28 cellular contexts compared by ENCODE assay signal in the genomic region with DNA sequence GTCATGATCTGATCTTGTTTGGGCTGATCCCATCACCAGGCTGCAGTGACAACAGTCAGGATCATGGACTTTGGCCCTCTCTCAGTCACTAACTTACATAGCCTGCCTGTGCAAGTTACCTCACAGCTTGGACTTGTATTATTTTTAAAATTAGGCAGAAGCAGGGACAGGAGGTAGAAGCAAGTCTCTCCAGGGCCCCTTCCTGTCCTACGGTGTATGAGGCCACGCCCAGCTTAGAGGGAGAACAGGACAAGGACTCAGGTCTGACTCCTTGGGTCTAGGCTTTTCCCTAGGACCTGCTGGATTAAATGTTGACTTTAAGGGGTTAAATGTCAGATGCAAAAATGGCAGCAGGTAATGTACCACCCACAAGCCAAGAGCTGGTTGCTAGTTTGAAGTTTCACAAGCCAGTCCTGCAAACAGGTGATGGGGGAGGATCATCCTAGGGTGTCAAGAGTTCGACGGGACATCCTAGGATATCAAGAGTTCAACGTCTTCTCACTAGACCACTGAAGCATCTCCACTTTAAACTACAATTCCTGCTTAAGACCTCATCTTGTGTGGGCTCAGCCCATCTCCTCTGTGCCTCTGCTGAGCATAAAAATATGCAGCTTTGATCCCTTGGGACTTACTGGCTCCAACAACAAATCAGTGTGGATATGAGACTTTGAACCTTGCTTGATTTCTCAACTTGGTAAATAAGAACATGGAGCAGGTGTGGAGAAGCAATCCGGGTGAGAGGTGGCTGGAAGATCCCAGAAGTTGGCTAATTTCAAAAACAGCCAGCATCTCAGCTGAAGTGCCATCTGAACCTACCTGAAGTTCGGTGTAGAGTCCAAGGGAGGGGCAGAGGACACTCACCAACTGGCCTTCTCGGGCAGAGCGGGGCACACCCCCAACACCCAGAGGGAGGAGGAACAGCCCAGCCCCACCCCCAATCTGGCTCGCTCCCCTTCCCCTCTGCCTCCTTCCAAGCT. TPM values are rescaled to one million over a fixed set of nuclear protein-coding genes. Genes with fewer than 3 reads are reported as not detected.
DNase-seq lines count a peak whose midpoint lies in the region; ATAC-seq and TF ChIP-seq lines count a peak whose summit lies in the region.
"Had no signal": no experiment of that assay in that cellular context is flagged by ENCODE, and none has a peak within 500 bp of the region (broad histone marks: within the 10 kb centered on the region; RNA-seq: fewer than 3 reads in every experiment).

No MANE protein-coding gene starts in this region.

- H3K27ac Mint-ChIP-seq in type B pancreatic cell: peak overlapping the region; percentile 62
- H3K27ac Mint-ChIP-seq: activated B cell treated with CpG ODN at 0.5 μM for 24 hours; activated CD4-positive, alpha-beta T cell treated with anti-CD3 and anti-CD28 coated beads, Interleukin-2, amount 10 ng/mL, durations not matched to agents 7 days and 5 days; activated T-cell treated with anti-CD3 and anti-CD28 coated beads, Interleukin-2, amount 50 U/mL, for 24 hours; CD4-positive, alpha-beta T cell; memory B cell; stimulated activated memory B cell treated with anti-CD40 and anti-IgM and Interleukin-4, amounts not matched to agents 10 μg/mL and 1 μg/mL and 100 μg/mL, for 72 hours had no signal

- H3K27ac ChIP-seq in colonic mucosa (peak overlapping the region; percentile 58), right lobe of liver (peak overlapping the region; percentile 70 to 94 (median 84)), lower lobe of right lung (no peak overlapping the region)
- H3K27ac ChIP-seq: GM23248, heart right ventricle, psoas muscle, RWPE1 had no signal

- H3K9me3 Mint-ChIP-seq in type B pancreatic cell: no peaks in the 10 kb centered on the region
- H3K9me3 Mint-ChIP-seq: activated B cell treated with CpG ODN at 0.5 μM for 24 hours; activated CD4-positive, alpha-beta T cell treated with anti-CD3 and anti-CD28 coated beads, Interleukin-2, amount 10 ng/mL, durations not matched to agents 7 days and 5 days; activated T-cell treated with anti-CD3 and anti-CD28 coated beads, Interleukin-2, amount 50 U/mL, for 24 hours; CD4-positive, alpha-beta T cell; memory B cell had no signal

- H3K4me3 Mint-ChIP-seq in type B pancreatic cell: no peak overlapping the region
- H3K4me3 Mint-ChIP-seq: activated B cell treated with CpG ODN at 0.5 μM for 24 hours; activated CD4-positive, alpha-beta T cell treated with anti-CD3 and anti-CD28 coated beads, Interleukin-2, amount 10 ng/mL, durations not matched to agents 7 days and 5 days; activated T-cell treated with anti-CD3 and anti-CD28 coated beads, Interleukin-2, amount 50 U/mL, for 24 hours; CD4-positive, alpha-beta T cell; memory B cell; stimulated activated memory B cell treated with anti-CD40 and anti-IgM and Interleukin-4, amounts not matched to agents 10 μg/mL and 1 μg/mL and 100 μg/mL, for 72 hours had no signal

- no peak for TF ChIP-seq CTCF in colonic mucosa (IDR thresholded peaks at IDR 0.05)
- TF ChIP-seq CTCF in right lobe of liver (IDR thresholded peaks at IDR 0.05): no peak
- no peak for TF ChIP-seq CTCF in type B pancreatic cell (conservative IDR thresholded peaks at IDR 0.05)
- TF ChIP-seq CTCF in lower lobe of right lung (IDR thresholded peaks at IDR 0.05): no peak

- H3K9me3 ChIP-seq in colonic mucosa (no peaks in the 10 kb centered on the region), right lobe of liver (no peaks in the 10 kb centered on the region), lower lobe of right lung (no peaks in the 10 kb centered on the region)
- H3K9me3 ChIP-seq: heart right ventricle, psoas muscle had no signal

- no peaks in the 10 kb centered on the region for H3K27me3 Mint-ChIP-seq in type B pancreatic cell
- H3K27me3 Mint-ChIP-seq: activated B cell treated with CpG ODN at 0.5 μM for 24 hours; activated CD4-positive, alpha-beta T cell treated with anti-CD3 and anti-CD28 coated beads, Interleukin-2, amount 10 ng/mL, durations not matched to agents 7 days and 5 days; activated T-cell treated with anti-CD3 and anti-CD28 coated beads, Interleukin-2, amount 50 U/mL, for 24 hours; CD4-positive, alpha-beta T cell; memory B cell; stimulated activated memory B cell treated with anti-CD40 and anti-IgM and Interleukin-4, amounts not matched to agents 10 μg/mL and 1 μg/mL and 100 μg/mL, for 72 hours had no signal

- H3K36me3 Mint-ChIP-seq in type B pancreatic cell: peaks cover 3% of the 10 kb centered on the region

- H3K4me1 Mint-ChIP-seq in type B pancreatic cell (ENCODE audit: unreplicated experiment): peaks cover 6% of the 10 kb centered on the region
- H3K4me1 Mint-ChIP-seq: activated CD4-positive, alpha-beta T cell treated with anti-CD3 and anti-CD28 coated beads, Interleukin-2, amount 10 ng/mL, durations not matched to agents 7 days and 5 days; stimulated activated memory B cell treated with anti-CD40 and anti-IgM and Interleukin-4, amounts not matched to agents 10 μg/mL and 1 μg/mL and 100 μg/mL, for 72 hours had no signal

- H3K9ac ChIP-seq in colonic mucosa (ENCODE audit: low read depth in 2 of 2, low read length in 2 of 2): peak overlapping the region in 1 of 2 donors; percentile 16
- H3K9ac ChIP-seq: GM23248 had no signal

- no peak for DNase-seq in Right ventricle myocardium superior
- DNase-seq in left cardiac atrium: no peak
- DNase-seq in colonic mucosa: peak; percentile 83
- DNase-seq in right lobe of liver: peak; percentile 74 to 95 (median 94)
- DNase-seq in type B pancreatic cell (ENCODE audit: extremely low spot score, unreplicated experiment): no peak
- DNase-seq in stimulated activated CD4-positive, alpha-beta T cell treated with anti-CD3 and anti-CD28 coated beads, Interleukin-4, amount 100 ng/mL, for 1 hour: no peak
- DNase-seq in lower lobe of right lung: no peak
- no peak for DNase-seq in activated naive CD4-positive, alpha-beta T cell treated with Interleukin-2 at 50 U/mL for 16 hours
- DNase-seq: 8988T; activated B cell treated with CpG ODN at 0.5 μM for 24 hours; activated CD4-positive, alpha-beta T cell treated with anti-CD3 and anti-CD28 coated beads, Interleukin-2, amount 10 ng/mL, durations not matched to agents 7 days and 5 days; activated gamma-delta T cell treated with Interleukin-2 at 50 U/mL for 16 hours; activated T-cell treated with anti-CD3 and anti-CD28 coated beads, Interleukin-2, amount 50 U/mL, for 24 hours; CD4-positive, alpha-beta T cell; central memory CD4-positive, alpha-beta T cell; GM23248; heart right ventricle; kidney glomerular epithelial cell; NCI-H1092 treated with DMSO at 0.1 percent for 48 hours; NCI-H187; NCI-H510A; psoas muscle; stimulated activated CD4-positive, alpha-beta T cell treated with anti-CD3 and anti-CD28 coated beads, Interleukin-15, amount 100 ng/mL, for 24 hours; substantia nigra had no signal

- ATAC-seq in Right ventricle myocardium superior (ENCODE audit: poor library complexity) (peak; percentile 18), left cardiac atrium (no peak), right lobe of liver (peak; percentile 66 to 83 (median 74)), lower lobe of right lung (no peak)
- ATAC-seq: heart right ventricle; K562; psoas muscle; stimulated activated memory B cell treated with anti-CD40 and anti-IgM and Interleukin-4, amounts not matched to agents 10 μg/mL and 1 μg/mL and 100 μg/mL, for 72 hours had no signal

- H3K4me3 ChIP-seq in colonic mucosa (no peak overlapping the region), right lobe of liver (peak overlapping the region in 2 of 3 donors; percentile 11 to 24), lower lobe of right lung (no peak overlapping the region)
- H3K4me3 ChIP-seq: GM23248, heart right ventricle, K562, psoas muscle had no signal

- H3K4me1 ChIP-seq in colonic mucosa (no peaks in the 10 kb centered on the region), right lobe of liver (peaks cover 0 to 68% (median 33%) of the 10 kb centered on the region in 4 donors), lower lobe of right lung (peaks cover 5% of the 10 kb centered on the region)
- H3K4me1 ChIP-seq: psoas muscle had no signal

- no peak for TF ChIP-seq POLR2A in right lobe of liver (IDR thresholded peaks at IDR 0.05)

- no peaks in the 10 kb centered on the region for H3K27me3 ChIP-seq in colonic mucosa
- H3K27me3 ChIP-seq in right lobe of liver: no peaks in the 10 kb centered on the region
- H3K27me3 ChIP-seq in lower lobe of right lung (ENCODE audit: low read depth): no peaks in the 10 kb centered on the region
- H3K27me3 ChIP-seq: heart right ventricle had no signal

- WGBS in right lobe of liver (ENCODE audit: insufficient coverage, low coverage, low lambda C conversion rate, missing lambda C conversion rate): 23% methylated on average over 7 of the region's 10 CpGs

- intact Hi-C loops in Right ventricle myocardium superior (cut with DNase I) (no loop called here), left cardiac atrium (cut with DNase I) (no loop called here), colonic mucosa (cut with DNase I) (no loop called here), right lobe of liver (cut with DNase I) (no loop called here), lower lobe of right lung (cut with DNase I) (no loop called here)

- H3K36me3 ChIP-seq in colonic mucosa: no peaks in the 10 kb centered on the region
- H3K36me3 ChIP-seq in right lobe of liver: peaks cover 0 to 8% (median 0%) of the 10 kb centered on the region in 4 donors
- H3K36me3 ChIP-seq in lower lobe of right lung: no peaks in the 10 kb centered on the region

RNA-seq across cellular contexts. Expression of gene SFXN5, which starts 39.5 kb away (rescaled TPM):
- total RNA-seq in Right ventricle myocardium superior (9.7 TPM), left cardiac atrium (10 to 100 TPM in 1 of 2 donors, 1 to 10 TPM in 1; 9.0 to 10.5 TPM), colonic mucosa (10 to 100 TPM; 16.1 to 26.4 TPM), right lobe of liver (10 to 100 TPM; 33.1 to 73.4 (median 56.6) TPM), type B pancreatic cell (ENCODE audit: low replicate concordance) (15.0 and 27.3 TPM in 2 replicates), lower lobe of right lung (15.4 TPM)

Comparison
In these comparisons a context has a peak if more than half of its experiments do, and no peak if none do; other contexts are left out.
1. ATAC-seq: peak in Right ventricle myocardium superior (single experiment) and right lobe of liver (4 of 4); none in left cardiac atrium (0 of 2) and lower lobe of right lung (0 of 2).
2. DNase-seq: peak in colonic mucosa (single experiment) and right lobe of liver (3 of 3); none in Right ventricle myocardium superior (single experiment), left cardiac atrium (single experiment), type B pancreatic cell (single experiment), stimulated activated CD4-positive, alpha-beta T cell treated with anti-CD3 and anti-CD28 coated beads, Interleukin-4, amount 100 ng/mL, for 1 hour (single experiment), lower lobe of right lung (single experiment) and activated naive CD4-positive, alpha-beta T cell treated with Interleukin-2 at 50 U/mL for 16 hours (single experiment).
3. H3K4me3 ChIP-seq: peak in right lobe of liver (2 of 3); none in colonic mucosa (single experiment) and lower lobe of right lung (single experiment).